In the genomic region with DNA sequence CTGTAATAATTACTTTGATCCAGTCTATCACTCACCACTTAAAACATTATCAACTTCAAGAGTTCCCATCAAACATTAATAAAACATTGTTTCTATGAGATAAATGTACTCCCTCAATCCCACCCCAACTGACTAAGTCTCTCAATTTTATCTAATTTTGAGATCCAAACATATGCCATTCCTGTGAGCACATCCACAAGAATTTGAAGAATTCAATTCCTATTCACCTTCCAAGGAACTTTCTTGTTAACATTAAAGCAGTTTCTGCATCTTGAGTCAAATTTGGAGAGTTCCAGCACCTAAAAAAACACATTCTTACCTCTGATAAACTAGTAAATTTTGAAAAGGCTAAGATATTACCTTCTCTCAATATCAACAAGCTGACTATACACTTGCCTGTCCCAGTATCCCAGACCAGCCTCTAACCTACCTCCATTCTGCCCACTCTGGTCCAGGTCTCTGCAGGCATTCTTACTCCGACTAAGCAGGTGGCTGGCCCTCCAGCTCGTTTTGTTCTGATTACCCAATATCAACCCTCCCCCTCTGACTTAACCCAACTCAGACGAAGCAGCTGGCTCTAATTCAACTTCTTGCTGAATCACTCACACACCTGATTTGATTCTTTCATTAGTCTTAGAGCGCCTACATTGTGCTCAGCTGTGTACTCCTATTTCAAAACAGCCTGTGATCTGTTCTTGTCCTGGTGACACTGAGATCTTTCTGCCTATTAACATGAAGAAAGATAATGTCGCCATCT, we compare ENCODE assay signal across 15 cellular contexts.
DNase-seq lines count a peak whose midpoint lies in the region; ATAC-seq and TF ChIP-seq lines count a peak whose summit lies in the region.
"Had no signal": no experiment of that assay in that cellular context is flagged by ENCODE, and none has a peak within 500 bp of the region (broad histone marks: within the 10 kb centered on the region; RNA-seq: fewer than 3 reads in every experiment).

No MANE protein-coding gene starts in this region.

- no peaks in the 10 kb centered on the region for H3K9me3 Mint-ChIP-seq in HFFc6
- peaks cover 6% of the 10 kb centered on the region for H3K9me3 Mint-ChIP-seq in WTC11
- peaks cover 15% of the 10 kb centered on the region for H3K9me3 Mint-ChIP-seq in natural killer cell treated with Interleukin-12 subunit alpha and Interleukin-12 subunit beta and Interleukin-15 and Interleukin-18, amount 100 ng/mL, for 72 hours

- no peaks in the 10 kb centered on the region for H3K27me3 Mint-ChIP-seq in HFFc6 (ENCODE audit: insufficient read depth)
- no peaks in the 10 kb centered on the region for H3K27me3 Mint-ChIP-seq in WTC11 (ENCODE audit: low read depth)
- H3K27me3 Mint-ChIP-seq in natural killer cell treated with Interleukin-12 subunit alpha and Interleukin-12 subunit beta and Interleukin-15 and Interleukin-18, amount 100 ng/mL, for 72 hours, result no peaks in the 10 kb centered on the region
- H3K27me3 Mint-ChIP-seq: T-helper 17 cell had no signal

- ATAC-seq in WTC11 (peak; percentile 70), HG02870 (IDR thresholded peaks at IDR 0.05; ENCODE audit: unreplicated experiment) (no peak)
- ATAC-seq in natural killer cell treated with Interleukin-12 subunit alpha and Interleukin-12 subunit beta and Interleukin-15 and Interleukin-18, amount 100 ng/mL, for 72 hours, result no peak
- ATAC-seq: left colon, T-helper 17 cell had no signal

- CTCF ChIA-PET in WTC11 (lab: Charles Lee), result interaction anchor here (0.6 to 1.0 kb wide), 3 partner anchors 160 to 275 kb away, joined by 3 to 4 read pairs (median 4); no protein-coding TSS in a partner anchor

- H3K4me1 Mint-ChIP-seq in HFFc6 (ENCODE audit: low read depth) (peaks cover 37% of the 10 kb centered on the region), WTC11 (peaks cover 13% of the 10 kb centered on the region)
- no peaks in the 10 kb centered on the region for H3K4me1 Mint-ChIP-seq in natural killer cell treated with Interleukin-12 subunit alpha and Interleukin-12 subunit beta and Interleukin-15 and Interleukin-18, amount 100 ng/mL, for 72 hours (ENCODE audit: low read depth in 2 of 2)
- H3K4me1 Mint-ChIP-seq: T-helper 17 cell had no signal

- DNase-seq in A172 (ENCODE audit: low spot score), result peak; percentile 71
- no peak for DNase-seq in HFFc6
- DNase-seq in WTC11 (ENCODE audit: low spot score), result peak; percentile 11
- DNase-seq in iris pigment epithelial cell (ENCODE audit: low read depth), result peak; percentile 65
- no peak for DNase-seq in natural killer cell treated with Interleukin-12 subunit alpha and Interleukin-12 subunit beta and Interleukin-15 and Interleukin-18, amount 100 ng/mL, for 72 hours (ENCODE audit: low spot score)
- no peak for DNase-seq in stimulated activated CD4-positive, alpha-beta T cell treated with anti-CD3 and anti-CD28 coated beads, Interleukin-15, amount 100 ng/mL, for 24 hours
- no peak for DNase-seq in dermis blood vessel endothelial cell
- DNase-seq: activated CD4-positive, alpha-beta T cell treated with anti-CD3 and anti-CD28 coated beads, Interleukin-2, amount 50 U/mL, for 48 hours; AML-193; central memory CD4-positive, alpha-beta T cell; GF-D8; left colon; NCI-H1092 treated with DMSO at 0.1 percent for 48 hours; T-helper 17 cell had no signal

- H3K36me3 Mint-ChIP-seq in HFFc6 (ENCODE audit: low read depth) (0 out of 2 replicates have a peak, but pooled peaks cover 4% of the 10 kb centered on the region), WTC11 (no peaks in the 10 kb centered on the region)
- H3K36me3 Mint-ChIP-seq in natural killer cell treated with Interleukin-12 subunit alpha and Interleukin-12 subunit beta and Interleukin-15 and Interleukin-18, amount 100 ng/mL, for 72 hours, result no peaks in the 10 kb centered on the region

- H3K27ac Mint-ChIP-seq in HFFc6, result peak overlapping the region; percentile 33
- H3K27ac Mint-ChIP-seq in WTC11, result 0 out of 2 replicates have a peak overlapping the region, but pooled peaks have one; percentile 18
- H3K27ac Mint-ChIP-seq in natural killer cell treated with Interleukin-12 subunit alpha and Interleukin-12 subunit beta and Interleukin-15 and Interleukin-18, amount 100 ng/mL, for 72 hours, result no peak overlapping the region
- H3K27ac Mint-ChIP-seq: T-helper 17 cell had no signal

- POLR2A ChIA-PET in WTC11 (lab: Charles Lee), result no interaction called here

- TF ChIP-seq CTCF in HFFc6 (IDR thresholded peaks at IDR 0.05), result no peak
- TF ChIP-seq CTCF in WTC11 (IDR thresholded peaks at IDR 0.05), result no peak

- H3K4me3 Mint-ChIP-seq in HFFc6, result peak overlapping the region; percentile 49
- H3K4me3 Mint-ChIP-seq in WTC11, result no peak overlapping the region
- H3K4me3 Mint-ChIP-seq in natural killer cell treated with Interleukin-12 subunit alpha and Interleukin-12 subunit beta and Interleukin-15 and Interleukin-18, amount 100 ng/mL, for 72 hours, result no peak overlapping the region
- H3K4me3 Mint-ChIP-seq: T-helper 17 cell had no signal

TF ChIP-seq in WTC11, 78 proteins besides CTCF, POLR2A, EP300 and RAD21 (continues in another document):
- TF ChIP-seq, protein P1, sequence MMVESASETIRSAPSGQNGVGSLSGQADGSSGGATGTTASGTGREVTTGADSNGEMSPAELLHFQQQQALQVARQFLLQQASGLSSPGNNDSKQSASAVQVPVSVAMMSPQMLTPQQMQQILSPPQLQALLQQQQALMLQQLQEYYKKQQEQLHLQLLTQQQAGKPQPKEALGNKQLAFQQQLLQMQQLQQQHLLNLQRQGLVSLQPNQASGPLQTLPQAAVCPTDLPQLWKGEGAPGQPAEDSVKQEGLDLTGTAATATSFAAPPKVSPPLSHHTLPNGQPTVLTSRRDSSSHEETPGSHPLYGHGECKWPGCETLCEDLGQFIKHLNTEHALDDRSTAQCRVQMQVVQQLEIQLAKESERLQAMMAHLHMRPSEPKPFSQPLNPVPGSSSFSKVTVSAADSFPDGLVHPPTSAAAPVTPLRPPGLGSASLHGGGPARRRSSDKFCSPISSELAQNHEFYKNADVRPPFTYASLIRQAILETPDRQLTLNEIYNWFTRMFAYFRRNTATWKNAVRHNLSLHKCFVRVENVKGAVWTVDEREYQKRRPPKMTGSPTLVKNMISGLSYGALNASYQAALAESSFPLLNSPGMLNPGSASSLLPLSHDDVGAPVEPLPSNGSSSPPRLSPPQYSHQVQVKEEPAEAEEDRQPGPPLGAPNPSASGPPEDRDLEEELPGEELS (CRISPR knock-in tag; IDR thresholded peaks at IDR 0.05), result no peak
- TF ChIP-seq E2F4 (CRISPR knock-in tag; IDR thresholded peaks at IDR 0.05; ENCODE audit: borderline replicate concordance, low read depth), result no peak
- TF ChIP-seq E2F5 (CRISPR knock-in tag; IDR thresholded peaks at IDR 0.05), result no peak
- TF ChIP-seq EMX1 (CRISPR knock-in tag; IDR thresholded peaks at IDR 0.05), result no peak
- no peak for TF ChIP-seq ATF6 (CRISPR knock-in tag; IDR thresholded peaks at IDR 0.05)
- TF ChIP-seq ZBTB43 (CRISPR knock-in tag; IDR thresholded peaks at IDR 0.05), result no peak
- no peak for TF ChIP-seq MLX (CRISPR knock-in tag; IDR thresholded peaks at IDR 0.05)

Comparison
In these comparisons a context has a peak if more than half of its experiments do, and no peak if none do; other contexts are left out.
1. DNase-seq: peak in A172 (single experiment), WTC11 (single experiment) and iris pigment epithelial cell (single experiment); none in HFFc6 (single experiment), natural killer cell treated with Interleukin-12 subunit alpha and Interleukin-12 subunit beta and Interleukin-15 and Interleukin-18, amount 100 ng/mL, for 72 hours (single experiment), stimulated activated CD4-positive, alpha-beta T cell treated with anti-CD3 and anti-CD28 coated beads, Interleukin-15, amount 100 ng/mL, for 24 hours (single experiment) and dermis blood vessel endothelial cell (single experiment).
2. H3K27ac Mint-ChIP-seq: peak in HFFc6 (single experiment) and WTC11 (single experiment); none in natural killer cell treated with Interleukin-12 subunit alpha and Interleukin-12 subunit beta and Interleukin-15 and Interleukin-18, amount 100 ng/mL, for 72 hours (0 of 2).